9 cellular contexts compared by ENCODE assay signal in genomic region chr9:107020040-107020530, GRCh38.
DNase-seq lines count a peak whose midpoint lies in the region; ATAC-seq and TF ChIP-seq lines count a peak whose summit lies in the region.
"Had no signal": no experiment of that assay in that cellular context is flagged by ENCODE, and none has a peak within 500 bp of the region (broad histone marks: within the 10 kb centered on the region; RNA-seq: fewer than 3 reads in every experiment).

No MANE protein-coding gene starts in this region.

- TF ChIP-seq POLR2A in Peyer's patch (IDR thresholded peaks at IDR 0.05), result no peak

- CTCF ChIA-PET in AG04449 (lab: Yijun Ruan, JAX), result interaction anchor here (1.2 kb wide), 1 partner anchor 18 kb away, joined by 3 read pairs; no protein-coding TSS in a partner anchor

- no peaks in the 10 kb centered on the region for H3K4me1 ChIP-seq in Peyer's patch

- no peak overlapping the region for H3K4me3 ChIP-seq in AG04449 (ENCODE audit: low read depth, low read length)
- no peak overlapping the region for H3K4me3 ChIP-seq in Peyer's patch

- H3K9me3 ChIP-seq in Peyer's patch, result no peaks in the 10 kb centered on the region

- no peak overlapping the region for H3K27ac ChIP-seq in Peyer's patch

- POLR2A ChIA-PET in AG04449 (lab: Yijun Ruan, JAX), result interaction anchor here (0.8 kb wide), 1 partner anchor 18 kb away, joined by 3 read pairs; no protein-coding TSS in a partner anchor

- no peaks in the 10 kb centered on the region for H3K36me3 ChIP-seq in Peyer's patch

- DNase-seq in AG04449 (ENCODE audit: low read depth, low spot score) (peak; percentile 87), T1000 (lab: John Stamatoyannopoulos, UW) (peak; percentile 28), hepatic stellate cell (ENCODE audit: low spot score) (peak; percentile 26), Peyer's patch (no peak), SW 1271 (lab: John Stamatoyannopoulos, UW) (no peak), HuH-7.5 (ENCODE audit: low spot score) (no peak)
- DNase-seq: midbrain had no signal

- H3K27me3 ChIP-seq in Peyer's patch, result no peaks in the 10 kb centered on the region

- TF ChIP-seq CTCF in AG04449 (IDR thresholded peaks at IDR 0.05; ENCODE audit: insufficient read depth, low read length, missing control alignments), result no peak
- TF ChIP-seq CTCF in Peyer's patch (IDR thresholded peaks at IDR 0.05), result no peak

- peak; percentile 43 for ATAC-seq in GM21619 (IDR thresholded peaks at IDR 0.05; ENCODE audit: unreplicated experiment)
- no peak for ATAC-seq in HG02840 (IDR thresholded peaks at IDR 0.05; ENCODE audit: low FRiP score, unreplicated experiment)

Comparison
In these comparisons a context has a peak if more than half of its experiments do, and no peak if none do; other contexts are left out.
1. DNase-seq: peak in AG04449 (single experiment), T1000 (single experiment) and hepatic stellate cell (single experiment); none in Peyer's patch (0 of 3), SW 1271 (0 of 2) and HuH-7.5 (single experiment).